ENCODE assay signal across 8 cellular contexts in genomic region chr6:16128759-16129622, GRCh38. TPM values are rescaled to one million over a fixed set of nuclear protein-coding genes. Genes with fewer than 3 reads are reported as not detected.
DNase-seq lines count a peak whose midpoint lies in the region; ATAC-seq and TF ChIP-seq lines count a peak whose summit lies in the region.

Gene MYLIP (plus strand): TSS chr6:16129086. CDS start chr6:16129323, 237 bp downstream.

- peak; percentile 96 for DNase-seq in CD4-positive, CD25-positive, alpha-beta regulatory T cell
- DNase-seq in NCI-H748 (lab: John Stamatoyannopoulos, UW; ENCODE audit: unreplicated experiment) (peak; percentile 98), dedifferentiated amniotic fluid mesenchymal stem cell (ENCODE audit: extremely low spot score) (peak; percentile 93), left lung (peak; percentile 98)
- DNase-seq in activated CD4-positive, alpha-beta T cell treated with anti-CD3 and anti-CD28 coated beads, Interleukin-2, amount 50 U/mL, for 1 hour = peak; percentile 99
- DNase-seq in stimulated activated CD4-positive, alpha-beta T cell treated with anti-CD3 and anti-CD28 coated beads, Interleukin-2, amount 100 ng/mL, for 4 hours (ENCODE audit: low read depth) = peak; percentile 96

- peaks cover 12% of the 10 kb centered on the region for H3K36me3 Mint-ChIP-seq in CD4-positive, CD25-positive, alpha-beta regulatory T cell

- intact Hi-C loops in left lung (cut with DNase I) = no loop called here

- TF ChIP-seq CTCF in left lung (IDR thresholded peaks at IDR 0.05) = peak; percentile 61 to 62

- H3K27ac Mint-ChIP-seq in CD4-positive, CD25-positive, alpha-beta regulatory T cell = peak within 1 kb of the TSS; percentile 92 to 98 (median 94)

- peaks cover 21 to 39% (median 33%) of the 10 kb centered on the region in 4 donors for H3K4me1 Mint-ChIP-seq in CD4-positive, CD25-positive, alpha-beta regulatory T cell

- peaks cover 31% of the 10 kb centered on the region for H3K27me3 Mint-ChIP-seq in CD4-positive, CD25-positive, alpha-beta regulatory T cell

- no peaks in the 10 kb centered on the region for H3K9me3 ChIP-seq in CD4-positive, CD25-positive, alpha-beta regulatory T cell (ENCODE audit: control insufficient read depth in 2 of 2, low read length in 2 of 2)
- no peaks in the 10 kb centered on the region for H3K9me3 ChIP-seq in left lung

- peak within 1 kb of the TSS; percentile 89 for H3K27ac ChIP-seq in CD4-positive, CD25-positive, alpha-beta regulatory T cell (ENCODE audit: insufficient read depth, low read length, poor library complexity, severe bottlenecking)
- peak within 1 kb of the TSS; percentile 93 to 94 for H3K27ac ChIP-seq in left lung

- peak within 1 kb of the TSS; percentile 96 for H3K4me3 ChIP-seq in CD4-positive, CD25-positive, alpha-beta regulatory T cell (ENCODE audit: low read depth, low read length)
- peak within 1 kb of the TSS; percentile 98 to 99 for H3K4me3 ChIP-seq in left lung

- peaks cover 15% of the 10 kb centered on the region for H3K27me3 ChIP-seq in CD4-positive, CD25-positive, alpha-beta regulatory T cell (ENCODE audit: control insufficient read depth, insufficient read depth, low read length)
- H3K27me3 ChIP-seq in left lung = no peaks in the 10 kb centered on the region

- H3K4me1 ChIP-seq in CD4-positive, CD25-positive, alpha-beta regulatory T cell (ENCODE audit: control insufficient read depth, insufficient read depth, low read length, poor library complexity, severe bottlenecking) = peaks cover 48% of the 10 kb centered on the region
- peaks cover 25 to 44% of the 10 kb centered on the region in 2 donors for H3K4me1 ChIP-seq in left lung

- peaks cover 13% of the 10 kb centered on the region for H3K36me3 ChIP-seq in CD4-positive, CD25-positive, alpha-beta regulatory T cell (ENCODE audit: control insufficient read depth, insufficient read depth, low read length)
- peaks cover 0 to 7% of the 10 kb centered on the region in 2 donors for H3K36me3 ChIP-seq in left lung

- ATAC-seq in CD4-positive, CD25-positive, alpha-beta regulatory T cell (ENCODE audit: low read depth in 2 of 2) = peak; percentile 84 to 87
- ATAC-seq in GM19395 (IDR thresholded peaks at IDR 0.05; ENCODE audit: unreplicated experiment) (peak; percentile 65), HG03558 (IDR thresholded peaks at IDR 0.05; ENCODE audit: extremely low read depth, unreplicated experiment) (peak; percentile 39), left lung (peak; percentile 94)

- H3K4me3 Mint-ChIP-seq in CD4-positive, CD25-positive, alpha-beta regulatory T cell = peak within 1 kb of the TSS; percentile 94 to 99 (median 99)

- H3K9me3 Mint-ChIP-seq in CD4-positive, CD25-positive, alpha-beta regulatory T cell = peaks cover 0 to 2% (median 0%) of the 10 kb centered on the region in 7 donors

RNA-seq across cellular contexts. Expression of gene MYLIP, which starts in this region (rescaled TPM):
- total RNA-seq in CD4-positive, CD25-positive, alpha-beta regulatory T cell = 236 TPM
- polyA plus RNA-seq in CD4-positive, CD25-positive, alpha-beta regulatory T cell = 100 to 1,000 TPM in 1 of 4 donors, 10 to 100 TPM in 3; 62.4 to 110 (median 72.3) TPM
- 10 to 100 TPM; 27.8 to 30.5 TPM for total RNA-seq in left lung

Comparison
In these comparisons a context has a peak if more than half of its experiments do, and no peak if none do; other contexts are left out.
1. Peak in every context shown above with its lines: DNase-seq, ATAC-seq, H3K4me3 ChIP-seq and H3K27ac ChIP-seq.
2. ATAC-seq: peak in every context shown above with its lines; median percentile 94 in left lung; 86 in CD4-positive, CD25-positive, alpha-beta regulatory T cell; 65 in GM19395; 39 in HG03558.